Comparison of ENCODE assay signal across 19 cellular contexts in the genomic region with DNA sequence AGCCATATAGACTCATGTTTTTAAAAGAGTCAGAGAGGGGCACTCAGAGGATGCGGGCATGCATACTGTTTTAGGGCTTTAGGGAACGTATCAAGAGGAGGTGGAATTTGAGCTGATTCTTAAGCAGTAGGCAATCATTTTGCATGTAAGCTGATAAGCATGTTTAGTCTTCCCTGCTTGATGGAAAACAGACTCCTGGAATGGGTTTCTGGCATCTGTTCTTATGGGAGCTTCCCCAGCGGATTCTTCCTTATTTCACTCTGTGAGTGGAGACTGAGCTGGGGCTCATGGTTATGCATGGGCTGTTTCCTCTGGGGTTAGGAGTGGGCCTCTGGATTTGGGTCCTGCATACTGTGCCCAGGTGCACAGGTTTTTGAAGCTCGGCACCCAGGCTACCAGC.
DNase-seq lines count a peak whose midpoint lies in the region; ATAC-seq and TF ChIP-seq lines count a peak whose summit lies in the region.
"Had no signal": no experiment of that assay in that cellular context is flagged by ENCODE, and none has a peak within 500 bp of the region (broad histone marks: within the 10 kb centered on the region; RNA-seq: fewer than 3 reads in every experiment).

No MANE protein-coding gene starts in this region.

- H3K4me3 Mint-ChIP-seq in activated CD8-positive, alpha-beta memory T cell treated with anti-CD3 and anti-CD28 coated beads, Interleukin-2, amount 10 ng/mL, durations not matched to agents 7 days and 5 days: no peak overlapping the region
- H3K4me3 Mint-ChIP-seq in activated CD4-positive, alpha-beta T cell treated with anti-CD3 and anti-CD28 coated beads, Interleukin-2, amount 10 ng/mL, durations not matched to agents 24 days and 14 days: no peak overlapping the region
- H3K4me3 Mint-ChIP-seq: activated naive CD4-positive, alpha-beta T cell treated with anti-CD3 and anti-CD28 coated beads for 36 hours; CD8-positive, alpha-beta T cell; memory B cell; neural crest cell; stimulated activated naive CD8-positive, alpha-beta T cell treated with anti-CD3 and anti-CD28 coated beads, Interleukin-15, Interleukin-2, amounts not matched to agents 100 ng/mL and 50 ng/mL, for 24 hours had no signal

- no peak for ATAC-seq in activated CD8-positive, alpha-beta memory T cell treated with anti-CD3 and anti-CD28 coated beads, Interleukin-2, amount 10 ng/mL, durations not matched to agents 7 days and 5 days
- ATAC-seq: CD8-positive, alpha-beta T cell; PC-3 had no signal

- no peaks in the 10 kb centered on the region for H3K9me3 Mint-ChIP-seq in activated CD8-positive, alpha-beta memory T cell treated with anti-CD3 and anti-CD28 coated beads, Interleukin-2, amount 10 ng/mL, durations not matched to agents 7 days and 5 days (ENCODE audit: low read depth)
- no peaks in the 10 kb centered on the region for H3K9me3 Mint-ChIP-seq in activated CD4-positive, alpha-beta T cell treated with anti-CD3 and anti-CD28 coated beads, Interleukin-2, amount 10 ng/mL, durations not matched to agents 24 days and 14 days
- H3K9me3 Mint-ChIP-seq: activated naive CD4-positive, alpha-beta T cell treated with anti-CD3 and anti-CD28 coated beads for 36 hours; stimulated activated naive CD8-positive, alpha-beta T cell treated with anti-CD3 and anti-CD28 coated beads, Interleukin-15, Interleukin-2, amounts not matched to agents 100 ng/mL and 50 ng/mL, for 24 hours had no signal

- no peak overlapping the region for H2BK15ac ChIP-seq in mesendoderm (replicated peaks; ENCODE audit: low read depth)

- H3K4me2 ChIP-seq in mesendoderm (ENCODE audit: low read length): no peak overlapping the region

- no peak overlapping the region for H3K56ac ChIP-seq in mesendoderm (ENCODE audit: low read length)

- no peak overlapping the region for H2BK120ac ChIP-seq in mesendoderm (ENCODE audit: low read depth, low read length)

- no peak overlapping the region for H3K4me3 ChIP-seq in AG10803 (ENCODE audit: low read length)
- no peak overlapping the region for H3K4me3 ChIP-seq in mesendoderm (ENCODE audit: low read length)
- H3K4me3 ChIP-seq: upper lobe of left lung had no signal

- H2BK5ac ChIP-seq in mesendoderm (ENCODE audit: low read length): no peak overlapping the region

- H3K4ac ChIP-seq in mesendoderm (ENCODE audit: low read depth, low read length): no peak overlapping the region

- H2AK5ac ChIP-seq in mesendoderm (ENCODE audit: low read length): no peak overlapping the region

- no peaks in the 10 kb centered on the region for H3K27me3 ChIP-seq in mesendoderm (ENCODE audit: insufficient read depth, low read length, poor library complexity)
- H3K27me3 ChIP-seq: upper lobe of left lung had no signal

- no peaks in the 10 kb centered on the region for H3K4me1 Mint-ChIP-seq in activated CD8-positive, alpha-beta memory T cell treated with anti-CD3 and anti-CD28 coated beads, Interleukin-2, amount 10 ng/mL, durations not matched to agents 7 days and 5 days
- H3K4me1 Mint-ChIP-seq in activated CD4-positive, alpha-beta T cell treated with anti-CD3 and anti-CD28 coated beads, Interleukin-2, amount 10 ng/mL, durations not matched to agents 24 days and 14 days: no peaks in the 10 kb centered on the region
- H3K4me1 Mint-ChIP-seq: memory B cell, neural crest cell had no signal

- DNase-seq in AG10803 (ENCODE audit: low read depth): peak; percentile 56
- peak; percentile 78 for DNase-seq in NCI-H2171 (lab: John Stamatoyannopoulos, UW)
- DNase-seq in fibroblast of gingiva (ENCODE audit: low read depth): peak; percentile 58
- DNase-seq in mesendoderm: peak; percentile 49
- DNase-seq in C1 segment of cervical spinal cord (lab: John Stamatoyannopoulos, UW): no peak
- DNase-seq in activated CD8-positive, alpha-beta memory T cell treated with anti-CD3 and anti-CD28 coated beads, Interleukin-2, amount 10 ng/mL, durations not matched to agents 7 days and 5 days: no peak
- no peak for DNase-seq in activated CD4-positive, alpha-beta T cell treated with anti-CD3 and anti-CD28 coated beads, Interleukin-2, amount 10 ng/mL, durations not matched to agents 24 days and 14 days
- no peak for DNase-seq in GOT3 (lab: John Stamatoyannopoulos, UW)
- DNase-seq: ACHN; activated CD4-positive, alpha-beta T cell treated with anti-CD3 and anti-CD28 coated beads for 4 hours; activated naive CD4-positive, alpha-beta T cell treated with anti-CD3 and anti-CD28 coated beads for 36 hours; CD8-positive, alpha-beta T cell; cortex of kidney; NCI-H1436 treated with DMSO at 0.1 percent for 48 hours; PC-3; upper lobe of left lung had no signal

- H3K79me1 ChIP-seq in mesendoderm (ENCODE audit: low read length): no peaks in the 10 kb centered on the region

- no peaks in the 10 kb centered on the region for H3K36me3 Mint-ChIP-seq in activated CD8-positive, alpha-beta memory T cell treated with anti-CD3 and anti-CD28 coated beads, Interleukin-2, amount 10 ng/mL, durations not matched to agents 7 days and 5 days
- no peaks in the 10 kb centered on the region for H3K36me3 Mint-ChIP-seq in activated CD4-positive, alpha-beta T cell treated with anti-CD3 and anti-CD28 coated beads, Interleukin-2, amount 10 ng/mL, durations not matched to agents 24 days and 14 days (ENCODE audit: low read depth)
- H3K36me3 Mint-ChIP-seq: CD8-positive, alpha-beta T cell; memory B cell had no signal

- CTCF ChIA-PET in activated CD8-positive, alpha-beta memory T cell treated with anti-CD3 and anti-CD28 coated beads, Interleukin-2, amount 10 ng/mL, durations not matched to agents 7 days and 5 days (lab: Charles Lee): no interaction called here

- no peak overlapping the region for H3K27ac Mint-ChIP-seq in activated CD8-positive, alpha-beta memory T cell treated with anti-CD3 and anti-CD28 coated beads, Interleukin-2, amount 10 ng/mL, durations not matched to agents 7 days and 5 days
- no peak overlapping the region for H3K27ac Mint-ChIP-seq in activated CD4-positive, alpha-beta T cell treated with anti-CD3 and anti-CD28 coated beads, Interleukin-2, amount 10 ng/mL, durations not matched to agents 24 days and 14 days
- H3K27ac Mint-ChIP-seq: activated naive CD4-positive, alpha-beta T cell treated with anti-CD3 and anti-CD28 coated beads for 36 hours; CD8-positive, alpha-beta T cell; memory B cell; stimulated activated naive CD8-positive, alpha-beta T cell treated with anti-CD3 and anti-CD28 coated beads, Interleukin-15, Interleukin-2, amounts not matched to agents 100 ng/mL and 50 ng/mL, for 24 hours had no signal

- no peak overlapping the region for H4K5ac ChIP-seq in mesendoderm (ENCODE audit: low read length)

- no peak for TF ChIP-seq CTCF in AG10803 (conservative IDR thresholded peaks at IDR 0.05; ENCODE audit: low read length)

- no peak overlapping the region for H3K18ac ChIP-seq in mesendoderm (ENCODE audit: low read length)

- no peaks in the 10 kb centered on the region for H3K4me1 ChIP-seq in mesendoderm (ENCODE audit: control insufficient read depth, low read depth, low read length)

- intact Hi-C loops in activated CD4-positive, alpha-beta T cell treated with anti-CD3 and anti-CD28 coated beads, Interleukin-2, amount 10 ng/mL, durations not matched to agents 24 days and 14 days (cut with micrococcal nuclease): no loop called here

- H3K23ac ChIP-seq in mesendoderm (ENCODE audit: low read length): no peak overlapping the region

- peaks cover 3% of the 10 kb centered on the region for H3K27me3 Mint-ChIP-seq in activated CD8-positive, alpha-beta memory T cell treated with anti-CD3 and anti-CD28 coated beads, Interleukin-2, amount 10 ng/mL, durations not matched to agents 7 days and 5 days
- H3K27me3 Mint-ChIP-seq in activated CD4-positive, alpha-beta T cell treated with anti-CD3 and anti-CD28 coated beads, Interleukin-2, amount 10 ng/mL, durations not matched to agents 24 days and 14 days: no peaks in the 10 kb centered on the region

- H3K36me3 ChIP-seq in mesendoderm (ENCODE audit: control insufficient read depth, insufficient read depth, low read length): no peaks in the 10 kb centered on the region
- H3K36me3 ChIP-seq: upper lobe of left lung had no signal

- no peak overlapping the region for H4K8ac ChIP-seq in mesendoderm (ENCODE audit: low read depth, low read length)

- no peaks in the 10 kb centered on the region for H3K79me2 ChIP-seq in mesendoderm (ENCODE audit: control insufficient read depth, insufficient read depth, low read length)

- WGBS in mesendoderm (ENCODE audit: extremely low coverage, insufficient coverage, low lambda C conversion rate): no CpG with 5 or more reads among the region's 4 CpGs

- no peak overlapping the region for H3K9ac ChIP-seq in mesendoderm (ENCODE audit: low read length)

- no peak overlapping the region for H3K27ac ChIP-seq in mesendoderm (ENCODE audit: low read depth, low read length)
- H3K27ac ChIP-seq: upper lobe of left lung had no signal

Comparison
In these comparisons a context has a peak if more than half of its experiments do, and no peak if none do; other contexts are left out.
1. DNase-seq: peak in AG10803 (single experiment), NCI-H2171 (single experiment), fibroblast of gingiva (single experiment) and mesendoderm (single experiment); none in C1 segment of cervical spinal cord (0 of 14), activated CD8-positive, alpha-beta memory T cell treated with anti-CD3 and anti-CD28 coated beads, Interleukin-2, amount 10 ng/mL, durations not matched to agents 7 days and 5 days (single experiment), activated CD4-positive, alpha-beta T cell treated with anti-CD3 and anti-CD28 coated beads, Interleukin-2, amount 10 ng/mL, durations not matched to agents 24 days and 14 days (single experiment) and GOT3 (single experiment).